Comparison of ENCODE assay signal across 7 cellular contexts in genomic region chr2:219228745-219229374, GRCh38. TPM values are rescaled to one million over a fixed set of nuclear protein-coding genes. Genes with fewer than 3 reads are reported as not detected.
DNase-seq lines count a peak whose midpoint lies in the region; ATAC-seq, FAIRE-seq and TF ChIP-seq lines count a peak whose summit lies in the region.

No MANE protein-coding gene starts in this region.

- DNase-seq in SJCRH30, result no peak
- no peak for DNase-seq in fibroblast of mammary gland (ENCODE audit: low read depth)
- peak in 1 of 6 donors; percentile 89 for DNase-seq in pancreas
- no peak for DNase-seq in NCI-H2081 (lab: John Stamatoyannopoulos, UW)
- DNase-seq in SW480 (ENCODE audit: low spot score), result no peak

- H3K9me3 ChIP-seq in SJCRH30 (replicated peaks), result no peaks in the 10 kb centered on the region
- no peaks in the 10 kb centered on the region for H3K9me3 ChIP-seq in pancreas

- H3K4me3 ChIP-seq in SJCRH30 (peak overlapping the region; percentile 76), fibroblast of mammary gland (ENCODE audit: control insufficient read depth, low read depth, low read length) (peak overlapping the region; percentile 97), pancreas (peak overlapping the region; percentile 58 to 89 (median 76))

- ATAC-seq in GM18873 (IDR thresholded peaks at IDR 0.05; ENCODE audit: low FRiP score, unreplicated experiment) (peak; percentile 0), HG02798 (IDR thresholded peaks at IDR 0.05; ENCODE audit: poor library complexity, unreplicated experiment) (peak; percentile 54), pancreas (peak; percentile 62 to 76 (median 72))

- intact Hi-C loops in pancreas (cut with DNase I), result no loop called here

- H3K27me3 ChIP-seq in SJCRH30, result no peaks in the 10 kb centered on the region
- H3K27me3 ChIP-seq in pancreas, result no peaks in the 10 kb centered on the region

- no peak for TF ChIP-seq CTCF in fibroblast of mammary gland (conservative IDR thresholded peaks at IDR 0.05; ENCODE audit: control insufficient read depth, insufficient read depth, low read depth, low read length)
- no peak for TF ChIP-seq CTCF in pancreas (IDR thresholded peaks at IDR 0.05)

- WGBS in pancreas, 2 donors, result 1 to 4% methylated on average over 21 to 33 of the region's 33 CpGs

- H3K4me1 ChIP-seq in SJCRH30, result peaks cover 4% of the 10 kb centered on the region; the same call in 1 of the 2 replicates
- peaks cover 12 to 21% (median 16%) of the 10 kb centered on the region in 3 donors for H3K4me1 ChIP-seq in pancreas

- no peak for FAIRE-seq in pancreas (lab: Jason Lieb, UNC)

- H3K36me3 ChIP-seq in SJCRH30 (peaks cover 2% of the 10 kb centered on the region), pancreas (peaks cover 2 to 40% (median 29%) of the 10 kb centered on the region in 3 donors)

- peak overlapping the region; percentile 40; the same call in 1 of the 2 replicates for H3K27ac ChIP-seq in SJCRH30
- H3K27ac ChIP-seq in pancreas, result peak overlapping the region; percentile 91 to 95 (median 92)

RNA-seq across cellular contexts. Expression of gene ATG9A, which starts 0.6 kb away (rescaled TPM):
- 35.3 and 37.8 TPM in 2 replicates for total RNA-seq in SJCRH30 (2014; rRNA removed; shearing (Covaris generic))
- 10 to 100 TPM; 17.7 to 25.5 (median 20.5) TPM for total RNA-seq in pancreas
- 10 to 100 TPM; 12.1 to 19.2 TPM for polyA plus RNA-seq in pancreas

RNA-seq across cellular contexts. Expression of gene ANKZF1, which starts 0.7 kb away (rescaled TPM):
- total RNA-seq in SJCRH30 (2014; rRNA removed; shearing (Covaris generic)), result 19.2 and 28.7 TPM in 2 replicates
- 10 to 100 TPM; 17.7 to 36.5 (median 28.7) TPM for total RNA-seq in pancreas
- 10 to 100 TPM; 66.0 to 85.0 TPM for polyA plus RNA-seq in pancreas

RNA-seq across cellular contexts. Expression of gene ABCB6, which starts 10.1 kb away (rescaled TPM):
- 18.6 and 26.5 TPM in 2 replicates for total RNA-seq in SJCRH30 (2014; rRNA removed; shearing (Covaris generic))
- 1 to 10 TPM; 3.8 to 8.9 (median 6.3) TPM for total RNA-seq in pancreas
- polyA plus RNA-seq in pancreas, result 10 to 100 TPM; 26.4 to 36.7 TPM

RNA-seq across cellular contexts. Expression of gene GLB1L, which starts 16.4 kb away (rescaled TPM):
- total RNA-seq in SJCRH30 (2014; rRNA removed; shearing (Covaris generic)), result 2.9 and 4.2 TPM in 2 replicates
- 1 to 10 TPM; 1.8 to 4.1 (median 2.3) TPM for total RNA-seq in pancreas
- polyA plus RNA-seq in pancreas, result 1 to 10 TPM; 4.3 to 6.9 TPM

RNA-seq across cellular contexts. Expression of gene STK16, which starts 16.4 kb away (rescaled TPM):
- 11.0 and 12.7 TPM in 2 replicates for total RNA-seq in SJCRH30 (2014; rRNA removed; shearing (Covaris generic))
- total RNA-seq in pancreas, result 10 to 100 TPM; 14.7 to 18.5 (median 16.8) TPM
- 10 to 100 TPM; 17.1 to 28.4 TPM for polyA plus RNA-seq in pancreas

Comparison
In these comparisons a context has a peak if more than half of its experiments do, and no peak if none do; other contexts are left out.
1. ATAC-seq: peak in every context shown above with its lines; median percentile 72 in pancreas; 54 in HG02798; 0 in GM18873.